In genomic region chr5:115844321-115844817, GRCh38 we compare ENCODE assay signal across 16 cellular contexts. TPM values are rescaled to one million over a fixed set of nuclear protein-coding genes. Genes with fewer than 3 reads are reported as not detected.
DNase-seq lines count a peak whose midpoint lies in the region; ATAC-seq, FAIRE-seq and TF ChIP-seq lines count a peak whose summit lies in the region.
"Had no signal": no experiment of that assay in that cellular context is flagged by ENCODE, and none has a peak within 500 bp of the region (broad histone marks: within the 10 kb centered on the region; RNA-seq: fewer than 3 reads in every experiment).

No MANE protein-coding gene starts in this region.

- POLR2A ChIA-PET in GM12878 (lab: Charles Lee), result interaction anchor here (1.1 to 1.2 kb wide), 2 partner anchors 12 to 232 kb away, joined by 3 to 4 read pairs; no protein-coding TSS in a partner anchor

- H3K9ac ChIP-seq in GM12878 (ENCODE audit: control insufficient read depth, insufficient read depth, low read length), result no peak overlapping the region

- H3K27me3 ChIP-seq in right atrium auricular region, result no peaks in the 10 kb centered on the region
- H3K27me3 ChIP-seq in GM12878 (replicated peaks in 1 of 2; ENCODE audit: control insufficient read depth in 2 of 2, insufficient read depth in 2 of 2, low read length in 1 of 2), result no peaks in the 10 kb centered on the region
- H3K27me3 ChIP-seq: body of pancreas, left lung had no signal

- H3K79me2 ChIP-seq in GM12878 (ENCODE audit: control insufficient read depth, insufficient read depth, low read length), result peaks cover 93% of the 10 kb centered on the region

- no peak overlapping the region for H2AFZ ChIP-seq in GM12878 (ENCODE audit: control insufficient read depth, low read depth, low read length)

- intact Hi-C loops in left cardiac atrium (cut with DNase I) (no loop called here), GM12878 (cut with micrococcal nuclease; ENCODE audit: unreplicated experiment) (loop anchor here (10.0 kb wide), 1 partner anchor 1410 kb away; no protein-coding TSS in a partner anchor)

- in situ Hi-C loops in GM12878 (cut with MboI), result loop anchor here (25.0 kb wide), 1 partner anchor 218 kb away; no protein-coding TSS in a partner anchor

- peak overlapping the region in 2 of 8 donors; percentile 0 to 97 for H3K4me3 Mint-ChIP-seq in naive B cell

- 98% methylated on average over 7 of the region's 7 CpGs for WGBS in GM12878 (ENCODE audit: insufficient coverage, insufficient replicate concordance, low lambda C conversion rate, missing lambda C conversion rate)

- no peaks in the 10 kb centered on the region for H3K36me3 ChIP-seq in right atrium auricular region
- no peaks in the 10 kb centered on the region; a peak in 1 of 4 replicates for H3K36me3 ChIP-seq in GM12878 (ENCODE audit: control insufficient read depth in 2 of 2, insufficient read depth in 2 of 2, low read length in 1 of 2)
- H3K36me3 ChIP-seq: left lung had no signal

- TF ChIP-seq CTCF in right atrium auricular region (IDR thresholded peaks at IDR 0.05) (no peak), GM12878 (IDR thresholded peaks at IDR 0.05 in 2 of 3, conservative IDR thresholded peaks at IDR 0.05 in 1 of 3; ENCODE audit: control insufficient read depth in 2 of 3, extremely low read depth in 1 of 3, insufficient read depth in 1 of 3, low read depth in 3 of 3, low read length in 3 of 3) (no peak)

- H3K4me3 ChIP-seq in right atrium auricular region (peak overlapping the region in 1 of 2 donors; percentile 88), GM12878 (peak overlapping the region; percentile 83)
- H3K4me3 ChIP-seq: body of pancreas had no signal

- H3K27me3 Mint-ChIP-seq in naive B cell, result no peaks in the 10 kb centered on the region

- TF ChIP-seq RAD21 in GM12878 (IDR thresholded peaks at IDR 0.05; ENCODE audit: insufficient read depth, low read depth, low read length), result no peak

- no peak for FAIRE-seq in GM12878 (lab: Jason Lieb, UNC)

- TF ChIP-seq EP300 in GM12878 (IDR thresholded peaks at IDR 0.05; ENCODE audit: borderline replicate concordance in 1 of 2, control insufficient read depth in 1 of 2, low read depth in 2 of 2, low read length in 2 of 2), result no peak

- RAD21 ChIA-PET in GM12878 (lab: Charles Lee; ENCODE audit: unreplicated experiment), result interaction anchor here (1.7 to 2.0 kb wide), 3 partner anchors 219 to 270 kb away, joined by 5 to 7 read pairs (median 5); partner anchors contain the start of gene TMED7

- no TSS peak for BruUV-seq in GM12878 (replicated peaks; lab: Mats Ljungman, UMichigan)

- H3K4me1 ChIP-seq in right atrium auricular region (peaks cover 0 to 45% of the 10 kb centered on the region in 2 donors), GM12878 (ENCODE audit: control insufficient read depth, insufficient read depth, low read length) (peaks cover 18% of the 10 kb centered on the region; the same call in 1 of the 2 replicates)

- no peak for ATAC-seq in left cardiac atrium
- no peak for ATAC-seq in GM12878
- no peak for ATAC-seq in naive B cell (ENCODE audit: low read depth in 2 of 2)
- ATAC-seq in GM21360 (IDR thresholded peaks at IDR 0.05; ENCODE audit: unreplicated experiment), result no peak
- ATAC-seq: body of pancreas, left lung had no signal

- peaks cover 5% of the 10 kb centered on the region; the same call in 1 of the 2 replicates for H4K20me1 ChIP-seq in GM12878 (ENCODE audit: control insufficient read depth, insufficient read depth)

- H3K9me3 ChIP-seq in right atrium auricular region (no peaks in the 10 kb centered on the region), GM12878 (replicated peaks; ENCODE audit: control insufficient read depth, insufficient read depth, low read length) (no peaks in the 10 kb centered on the region; the same call in 2 of the 3 replicates)
- H3K9me3 ChIP-seq: body of pancreas, left lung had no signal

- H3K4me1 Mint-ChIP-seq in naive B cell, result peaks cover 31 to 43% (median 40%) of the 10 kb centered on the region in 3 donors

- SMC1A ChIA-PET in GM12878 (lab: Charles Lee; ENCODE audit: uncharacterized antibody, unreplicated experiment), result interaction anchor here (0.5 to 2.2 kb wide), 9 partner anchors 9 to 232 kb away, joined by 3 to 8 read pairs (median 4); no protein-coding TSS in a partner anchor

- no peaks in the 10 kb centered on the region for H3K36me3 Mint-ChIP-seq in naive B cell

- peak overlapping the region; percentile 97 to 98 for H3K27ac ChIP-seq in right atrium auricular region
- 0 out of 2 replicates have a peak overlapping the region, but pooled peaks have one; percentile 2 for H3K27ac ChIP-seq in GM12878 (ENCODE audit: control insufficient read depth, insufficient read depth)
- H3K27ac ChIP-seq: body of pancreas, left lung, RWPE1 had no signal

- CTCF ChIA-PET in GM12878 (lab: Yijun Ruan, JAX), result interaction anchor here (1.0 kb wide), 1 partner anchor 26 kb away, joined by 4 read pairs; no protein-coding TSS in a partner anchor

- H3K4me2 ChIP-seq in GM12878 (ENCODE audit: control insufficient read depth, insufficient read depth), result peak overlapping the region; percentile 86

- H3K27ac Mint-ChIP-seq in naive B cell, result peak overlapping the region in 5 of 6 donors; percentile 1 to 61 (median 32)

- no peak for TF ChIP-seq POLR2A in GM12878 (IDR thresholded peaks at IDR 0.05; ENCODE audit: low read depth, low read length)

- DNase-seq in right atrium auricular region (ENCODE audit: low spot score) (no peak), left cardiac atrium (no peak), GM12878 (ENCODE audit: low read depth, low spot score) (no peak), naive B cell (no peak), GF-D8 (lab: John Stamatoyannopoulos, UW) (no peak), NCI-H524 (lab: John Stamatoyannopoulos, UW) (no peak)
- no peak for DNase-seq in activated CD4-positive, alpha-beta T cell treated with anti-CD3 and anti-CD28 coated beads, Interleukin-2, amount 50 U/mL, for 4 hours
- DNase-seq: ACHN; activated CD4-positive, alpha-beta T cell treated with anti-CD3 and anti-CD28 coated beads, Interleukin-2, amount 50 U/mL, for 48 hours; body of pancreas; DMS153; left lung; NCI-H146; stimulated activated CD4-positive, alpha-beta T cell treated with anti-CD3 and anti-CD28 coated beads, Interleukin-12 subunit alpha, Interleukin-12 subunit beta, amount 100 ng/mL, for 4 hours had no signal

- no peaks in the 10 kb centered on the region for H3K9me3 Mint-ChIP-seq in naive B cell

RNA-seq across cellular contexts. Expression of gene AP3S1, which starts 2.6 kb away (rescaled TPM):
- total RNA-seq in right atrium auricular region (10 to 100 TPM; 50.1 to 63.4 TPM), left cardiac atrium (10 to 100 TPM; 64.3 to 76.8 TPM), GM12878 (2014; rRNA removed) (37.1 and 53.6 TPM in 2 replicates), GM12878 (2014; rRNA removed; fragmentation: Illumina TruSeq; extraction: Trizol) (62.5 and 73.3 TPM in 2 replicates), GM12878 (2021) (45.6 and 57.4 TPM in 2 replicates)
- 61.1 and 67.3 TPM in 2 replicates for total RNA-seq in GM12878 (2013; cell fraction: nucleolus; rRNA removed)
- 148 TPM for polyA plus RNA-seq in GM12878 (2011; ENCODE audit: low read depth)
- polyA plus RNA-seq in GM12878 (2011; rRNA removed) (137 and 319 TPM in 2 replicates), GM12878 (2014; fragmentation: Illumina TruSeq; extraction: Trizol) (78.4 and 128 TPM in 2 replicates), GM12878 (2014; fragmentation: Nextera tagmentation; extraction: Ambion mirVana) (10 to 100 TPM; 36.4 to 48.5 TPM), GM12878 (2014; rRNA removed) (48.6 and 61.7 TPM in 2 replicates), GM12878 (2016; fragmentation: Nextera tagmentation; extraction: Ambion mirVana) (100 to 1,000 TPM; 103 to 104 TPM), naive B cell (ENCODE audit: low read depth in 6 of 6) (100 to 1,000 TPM in 1 of 6 donors, 10 to 100 TPM in 5; 57.5 to 102 (median 68.4) TPM)
- 23.7 and 33.5 TPM in 2 replicates for polyA plus RNA-seq in GM12878 (2011; cell fraction: cytosol; rRNA removed)
- polyA plus RNA-seq in GM12878 (2011; cell fraction: nucleus; rRNA removed), result 24.0 and 25.8 TPM in 2 replicates
- 216 and 265 TPM in 2 replicates for polyA plus RNA-seq in GM12878 (2012)
- 33.3 and 33.7 TPM in 2 replicates for polyA minus RNA-seq in GM12878 (2011; rRNA and poly(A)+ RNA removed)
- 19.3 and 19.4 TPM in 2 replicates for polyA minus RNA-seq in GM12878 (2011; cell fraction: cytosol; rRNA and poly(A)+ RNA removed)
- 19.9 and 23.6 TPM in 2 replicates for polyA minus RNA-seq in GM12878 (2011; cell fraction: nucleus; rRNA and poly(A)+ RNA removed)

RNA-seq across cellular contexts. Expression of gene ATG12, which starts 3.0 kb away (rescaled TPM):
- 10 to 100 TPM; 15.7 to 19.4 TPM for total RNA-seq in right atrium auricular region
- total RNA-seq in left cardiac atrium, result 10 to 100 TPM; 26.4 to 31.8 TPM
- 114 and 119 TPM in 2 replicates for total RNA-seq in GM12878 (2013; cell fraction: nucleolus; rRNA removed)
- 23.2 and 32.5 TPM in 2 replicates for total RNA-seq in GM12878 (2014; rRNA removed)
- total RNA-seq in GM12878 (2014; rRNA removed; fragmentation: Illumina TruSeq; extraction: Trizol), result 39.7 and 41.0 TPM in 2 replicates
- total RNA-seq in GM12878 (2021), result 26.9 and 28.9 TPM in 2 replicates
- polyA plus RNA-seq in GM12878 (2011; ENCODE audit: low read depth), result 45.0 TPM
- 89.4 and 153 TPM in 2 replicates for polyA plus RNA-seq in GM12878 (2011; rRNA removed)
- 24.3 and 32.8 TPM in 2 replicates for polyA plus RNA-seq in GM12878 (2011; cell fraction: cytosol; rRNA removed)
- 55.0 and 62.4 TPM in 2 replicates for polyA plus RNA-seq in GM12878 (2011; cell fraction: nucleus; rRNA removed)
- 49.8 and 66.4 TPM in 2 replicates for polyA plus RNA-seq in GM12878 (2012)
- polyA plus RNA-seq in GM12878 (2014; fragmentation: Illumina TruSeq; extraction: Trizol), result 50.7 and 57.0 TPM in 2 replicates
- 10 to 100 TPM; 67.4 to 92.0 TPM for polyA plus RNA-seq in GM12878 (2014; fragmentation: Nextera tagmentation; extraction: Ambion mirVana)
- polyA plus RNA-seq in GM12878 (2014; rRNA removed), result 24.3 and 32.9 TPM in 2 replicates
- polyA plus RNA-seq in GM12878 (2016; fragmentation: Nextera tagmentation; extraction: Ambion mirVana), result 10 to 100 TPM; 66.6 to 72.1 TPM
- polyA minus RNA-seq in GM12878 (2011; rRNA and poly(A)+ RNA removed), result 42.0 and 52.8 TPM in 2 replicates
- 12.5 and 13.5 TPM in 2 replicates for polyA minus RNA-seq in GM12878 (2011; cell fraction: cytosol; rRNA and poly(A)+ RNA removed)
- 68.3 and 90.7 TPM in 2 replicates for polyA minus RNA-seq in GM12878 (2011; cell fraction: nucleus; rRNA and poly(A)+ RNA removed)
- polyA plus RNA-seq in naive B cell (ENCODE audit: low read depth in 6 of 6), result 100 to 1,000 TPM; 107 to 181 (median 139) TPM

RNA-seq across cellular contexts. Expression of gene CDO1, which starts 27.9 kb away (rescaled TPM):
- 10 to 100 TPM; 24.7 to 66.0 TPM for total RNA-seq in right atrium auricular region
- total RNA-seq in left cardiac atrium, result 10 to 100 TPM; 12.9 to 41.4 TPM
- not detected in 2 replicates for total RNA-seq in GM12878 (2013; cell fraction: nucleolus; rRNA removed)
- total RNA-seq in GM12878 (2014; rRNA removed), result not detected in 2 replicates
- total RNA-seq in GM12878 (2014; rRNA removed; fragmentation: Illumina TruSeq; extraction: Trizol), result not detected in 2 replicates
- total RNA-seq in GM12878 (2021), result not detected in 2 replicates
- not detected for polyA plus RNA-seq in GM12878 (2011; ENCODE audit: low read depth)
- polyA plus RNA-seq in GM12878 (2011; rRNA removed), result not detected in 2 replicates
- not detected in 2 replicates for polyA plus RNA-seq in GM12878 (2011; cell fraction: cytosol; rRNA removed)
- polyA plus RNA-seq in GM12878 (2011; cell fraction: nucleus; rRNA removed), result 0.18 TPM in 1 of 2 replicates, not detected in the other
- not detected in 2 replicates for polyA plus RNA-seq in GM12878 (2012)
- not detected in 2 replicates for polyA plus RNA-seq in GM12878 (2014; fragmentation: Illumina TruSeq; extraction: Trizol)
- under 1 TPM in 1 of 2 experiments, not detected in 1; 0.05 TPM for polyA plus RNA-seq in GM12878 (2014; fragmentation: Nextera tagmentation; extraction: Ambion mirVana)
- polyA plus RNA-seq in GM12878 (2014; rRNA removed), result not detected in 2 replicates
- not detected for polyA plus RNA-seq in GM12878 (2016; fragmentation: Nextera tagmentation; extraction: Ambion mirVana)
- not detected in 2 replicates for polyA minus RNA-seq in GM12878 (2011; rRNA and poly(A)+ RNA removed)
- polyA minus RNA-seq in GM12878 (2011; cell fraction: cytosol; rRNA and poly(A)+ RNA removed), result not detected in 2 replicates
- polyA minus RNA-seq in GM12878 (2011; cell fraction: nucleus; rRNA and poly(A)+ RNA removed), result not detected in 2 replicates
- under 1 TPM in 1 of 6 donors, not detected in 5; 0.16 TPM for polyA plus RNA-seq in naive B cell (ENCODE audit: low read depth in 6 of 6)

Comparison
In these comparisons a context has a peak if more than half of its experiments do, and no peak if none do; other contexts are left out.
1. RNA of gene CDO1, which starts 27.9 kb away (total RNA-seq): 24.7 to 66.0 TPM in right atrium auricular region and 12.9 to 41.4 TPM in left cardiac atrium; not detected in GM12878; every median in the first group is over 10 times any median in the second.